8 cellular contexts compared by ENCODE assay signal in the genomic region with DNA sequence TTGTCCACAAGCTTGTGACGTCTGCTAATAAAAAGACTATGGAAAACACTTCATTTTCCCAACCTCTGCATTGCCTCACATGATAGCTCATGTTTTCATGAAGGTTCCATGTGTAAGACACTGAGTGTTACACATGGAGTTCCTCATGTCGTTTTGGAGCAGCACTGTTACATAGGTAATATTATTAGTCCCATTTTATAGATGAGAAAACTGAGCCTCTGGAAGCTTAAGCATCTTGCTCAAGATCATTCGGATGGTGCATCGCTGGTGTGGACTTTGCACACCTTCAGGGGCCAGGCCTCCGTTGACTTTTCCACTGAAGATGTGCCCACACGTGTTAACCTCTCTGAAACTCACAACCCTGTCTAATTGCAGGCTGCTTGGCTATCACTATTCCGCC.
"Had no signal": no experiment of that assay in that cellular context is flagged by ENCODE, and none has a peak within 500 bp of the region (broad histone marks: within the 10 kb centered on the region; RNA-seq: fewer than 3 reads in every experiment).

No MANE protein-coding gene starts in this region.

- H3K27me3 ChIP-seq: brain microvascular endothelial cell, testis had no signal

- ATAC-seq: esophagus mucosa had no signal

- H3K4me3 ChIP-seq: lung, sigmoid colon, testis had no signal

- H3K36me3 ChIP-seq: brain microvascular endothelial cell, sigmoid colon had no signal

- H3K9me3 ChIP-seq: sigmoid colon, testis had no signal

- H3K4me1 ChIP-seq: sigmoid colon, testis had no signal

- H3K27ac ChIP-seq: sigmoid colon, testis had no signal

- DNase-seq: activated CD4-positive, alpha-beta memory T cell treated with anti-CD3 and anti-CD28 coated beads for 36 hours; activated naive CD8-positive, alpha-beta T cell treated with anti-CD3 and anti-CD28 coated beads for 36 hours; left cardiac atrium; testis had no signal
